ENCODE assay signal across 1 cellular context in the genomic region with DNA sequence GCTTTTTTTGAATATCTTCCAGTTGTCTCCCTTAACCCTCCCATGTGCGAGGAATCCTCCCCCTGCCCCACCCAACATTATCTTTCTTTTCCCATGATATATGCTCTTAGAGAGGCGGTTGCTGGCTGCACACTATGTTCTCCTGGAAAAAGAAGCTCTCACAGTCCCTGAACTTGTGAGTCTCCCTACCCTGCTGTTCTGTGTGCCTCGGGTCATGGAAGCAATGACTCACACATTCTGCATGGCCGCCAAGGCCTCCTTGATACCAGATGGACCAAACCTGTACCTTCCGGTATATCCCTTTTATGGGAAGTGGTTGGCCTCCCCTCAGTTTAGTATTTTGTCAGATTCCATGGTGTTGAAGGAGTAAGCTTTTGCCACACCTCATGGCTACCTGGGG.
TF ChIP-seq lines count a peak whose summit lies in the region.

No MANE protein-coding gene starts in this region.

TF ChIP-seq in GM23338, 12 proteins besides CTCF, POLR2A, EP300 and RAD21 (continued from another document):
- TF ChIP-seq, protein P1, sequence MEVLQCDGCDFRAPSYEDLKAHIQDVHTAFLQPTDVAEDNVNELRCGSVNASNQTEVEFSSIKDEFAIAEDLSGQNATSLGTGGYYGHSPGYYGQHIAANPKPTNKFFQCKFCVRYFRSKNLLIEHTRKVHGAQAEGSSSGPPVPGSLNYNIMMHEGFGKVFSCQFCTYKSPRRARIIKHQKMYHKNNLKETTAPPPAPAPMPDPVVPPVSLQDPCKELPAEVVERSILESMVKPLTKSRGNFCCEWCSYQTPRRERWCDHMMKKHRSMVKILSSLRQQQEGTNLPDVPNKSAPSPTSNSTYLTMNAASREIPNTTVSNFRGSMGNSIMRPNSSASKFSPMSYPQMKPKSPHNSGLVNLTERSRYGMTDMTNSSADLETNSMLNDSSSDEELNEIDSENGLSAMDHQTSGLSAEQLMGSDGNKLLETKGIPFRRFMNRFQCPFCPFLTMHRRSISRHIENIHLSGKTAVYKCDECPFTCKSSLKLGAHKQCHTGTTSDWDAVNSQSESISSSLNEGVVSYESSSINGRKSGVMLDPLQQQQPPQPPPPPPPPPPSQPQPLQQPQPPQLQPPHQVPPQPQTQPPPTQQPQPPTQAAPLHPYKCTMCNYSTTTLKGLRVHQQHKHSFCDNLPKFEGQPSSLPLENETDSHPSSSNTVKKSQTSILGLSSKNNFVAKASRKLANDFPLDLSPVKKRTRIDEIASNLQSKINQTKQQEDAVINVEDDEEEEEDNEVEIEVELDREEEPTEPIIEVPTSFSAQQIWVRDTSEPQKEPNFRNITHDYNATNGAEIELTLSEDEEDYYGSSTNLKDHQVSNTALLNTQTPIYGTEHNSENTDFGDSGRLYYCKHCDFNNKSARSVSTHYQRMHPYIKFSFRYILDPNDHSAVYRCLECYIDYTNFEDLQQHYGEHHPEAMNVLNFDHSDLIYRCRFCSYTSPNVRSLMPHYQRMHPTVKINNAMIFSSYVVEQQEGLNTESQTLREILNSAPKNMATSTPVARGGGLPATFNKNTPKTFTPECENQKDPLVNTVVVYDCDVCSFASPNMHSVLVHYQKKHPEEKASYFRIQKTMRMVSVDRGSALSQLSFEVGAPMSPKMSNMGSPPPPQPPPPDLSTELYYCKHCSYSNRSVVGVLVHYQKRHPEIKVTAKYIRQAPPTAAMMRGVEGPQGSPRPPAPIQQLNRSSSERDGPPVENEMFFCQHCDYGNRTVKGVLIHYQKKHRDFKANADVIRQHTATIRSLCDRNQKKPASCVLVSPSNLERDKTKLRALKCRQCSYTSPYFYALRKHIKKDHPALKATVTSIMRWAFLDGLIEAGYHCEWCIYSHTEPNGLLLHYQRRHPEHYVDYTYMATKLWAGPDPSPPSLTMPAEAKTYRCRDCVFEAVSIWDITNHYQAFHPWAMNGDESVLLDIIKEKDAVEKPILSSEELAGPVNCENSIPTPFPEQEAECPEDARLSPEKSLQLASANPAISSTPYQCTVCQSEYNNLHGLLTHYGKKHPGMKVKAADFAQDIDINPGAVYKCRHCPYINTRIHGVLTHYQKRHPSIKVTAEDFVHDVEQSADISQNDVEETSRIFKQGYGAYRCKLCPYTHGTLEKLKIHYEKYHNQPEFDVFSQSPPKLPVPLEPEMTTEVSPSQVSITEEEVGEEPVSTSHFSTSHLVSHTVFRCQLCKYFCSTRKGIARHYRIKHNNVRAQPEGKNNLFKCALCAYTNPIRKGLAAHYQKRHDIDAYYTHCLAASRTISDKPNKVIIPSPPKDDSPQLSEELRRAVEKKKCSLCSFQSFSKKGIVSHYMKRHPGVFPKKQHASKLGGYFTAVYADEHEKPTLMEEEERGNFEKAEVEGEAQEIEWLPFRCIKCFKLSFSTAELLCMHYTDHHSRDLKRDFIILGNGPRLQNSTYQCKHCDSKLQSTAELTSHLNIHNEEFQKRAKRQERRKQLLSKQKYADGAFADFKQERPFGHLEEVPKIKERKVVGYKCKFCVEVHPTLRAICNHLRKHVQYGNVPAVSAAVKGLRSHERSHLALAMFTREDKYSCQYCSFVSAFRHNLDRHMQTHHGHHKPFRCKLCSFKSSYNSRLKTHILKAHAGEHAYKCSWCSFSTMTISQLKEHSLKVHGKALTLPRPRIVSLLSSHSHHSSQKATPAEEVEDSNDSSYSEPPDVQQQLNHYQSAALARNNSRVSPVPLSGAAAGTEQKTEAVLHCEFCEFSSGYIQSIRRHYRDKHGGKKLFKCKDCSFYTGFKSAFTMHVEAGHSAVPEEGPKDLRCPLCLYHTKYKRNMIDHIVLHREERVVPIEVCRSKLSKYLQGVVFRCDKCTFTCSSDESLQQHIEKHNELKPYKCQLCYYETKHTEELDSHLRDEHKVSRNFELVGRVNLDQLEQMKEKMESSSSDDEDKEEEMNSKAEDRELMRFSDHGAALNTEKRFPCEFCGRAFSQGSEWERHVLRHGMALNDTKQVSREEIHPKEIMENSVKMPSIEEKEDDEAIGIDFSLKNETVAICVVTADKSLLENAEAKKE (CRISPR knock-in tag; IDR thresholded peaks at IDR 0.05), result no peak
- TF ChIP-seq STAT1 (IDR thresholded peaks at IDR 0.05; ENCODE audit: unreplicated experiment) (no peak), EZH2phosphoT487 (IDR thresholded peaks at IDR 0.05; ENCODE audit: unreplicated experiment) (no peak), EZH2 (IDR thresholded peaks at IDR 0.05; ENCODE audit: low read depth, unreplicated experiment) (no peak), NANOG (IDR thresholded peaks at IDR 0.05; ENCODE audit: borderline replicate concordance) (no peak), CREB1 (CRISPR knock-in tag; IDR thresholded peaks at IDR 0.05; ENCODE audit: low read depth) (no peak), ZNF331 (CRISPR knock-in tag; IDR thresholded peaks at IDR 0.05; ENCODE audit: low read depth) (no peak), POLR2AphosphoS5 (IDR thresholded peaks at IDR 0.05; ENCODE audit: low read depth) (no peak), ZNF114 (CRISPR knock-in tag; IDR thresholded peaks at IDR 0.05) (no peak)
- TF ChIP-seq, protein P2, sequence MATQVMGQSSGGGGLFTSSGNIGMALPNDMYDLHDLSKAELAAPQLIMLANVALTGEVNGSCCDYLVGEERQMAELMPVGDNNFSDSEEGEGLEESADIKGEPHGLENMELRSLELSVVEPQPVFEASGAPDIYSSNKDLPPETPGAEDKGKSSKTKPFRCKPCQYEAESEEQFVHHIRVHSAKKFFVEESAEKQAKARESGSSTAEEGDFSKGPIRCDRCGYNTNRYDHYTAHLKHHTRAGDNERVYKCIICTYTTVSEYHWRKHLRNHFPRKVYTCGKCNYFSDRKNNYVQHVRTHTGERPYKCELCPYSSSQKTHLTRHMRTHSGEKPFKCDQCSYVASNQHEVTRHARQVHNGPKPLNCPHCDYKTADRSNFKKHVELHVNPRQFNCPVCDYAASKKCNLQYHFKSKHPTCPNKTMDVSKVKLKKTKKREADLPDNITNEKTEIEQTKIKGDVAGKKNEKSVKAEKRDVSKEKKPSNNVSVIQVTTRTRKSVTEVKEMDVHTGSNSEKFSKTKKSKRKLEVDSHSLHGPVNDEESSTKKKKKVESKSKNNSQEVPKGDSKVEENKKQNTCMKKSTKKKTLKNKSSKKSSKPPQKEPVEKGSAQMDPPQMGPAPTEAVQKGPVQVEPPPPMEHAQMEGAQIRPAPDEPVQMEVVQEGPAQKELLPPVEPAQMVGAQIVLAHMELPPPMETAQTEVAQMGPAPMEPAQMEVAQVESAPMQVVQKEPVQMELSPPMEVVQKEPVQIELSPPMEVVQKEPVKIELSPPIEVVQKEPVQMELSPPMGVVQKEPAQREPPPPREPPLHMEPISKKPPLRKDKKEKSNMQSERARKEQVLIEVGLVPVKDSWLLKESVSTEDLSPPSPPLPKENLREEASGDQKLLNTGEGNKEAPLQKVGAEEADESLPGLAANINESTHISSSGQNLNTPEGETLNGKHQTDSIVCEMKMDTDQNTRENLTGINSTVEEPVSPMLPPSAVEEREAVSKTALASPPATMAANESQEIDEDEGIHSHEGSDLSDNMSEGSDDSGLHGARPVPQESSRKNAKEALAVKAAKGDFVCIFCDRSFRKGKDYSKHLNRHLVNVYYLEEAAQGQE (IDR thresholded peaks at IDR 0.05; ENCODE audit: unreplicated experiment), result no peak
